Comparison of ENCODE assay signal across 14 cellular contexts in genomic region chr21:45421846-45422775, GRCh38. TPM values are rescaled to one million over a fixed set of nuclear protein-coding genes. Genes with fewer than 3 reads are reported as not detected.
A peak's percentile ranks its signal among the peaks of the same experiment; 100 is the strongest.
DNase-seq lines count a peak whose midpoint lies in the region; FAIRE-seq and TF ChIP-seq lines count a peak whose summit lies in the region.
"Had no signal": no experiment of that assay in that cellular context is flagged by ENCODE, and none has a peak within 500 bp of the region (broad histone marks: within the 10 kb centered on the region; RNA-seq: fewer than 3 reads in every experiment).

No MANE protein-coding gene starts in this region.

- peaks cover 89% of the 10 kb centered on the region for H3K79me2 ChIP-seq in astrocyte (ENCODE audit: insufficient read depth, low read length)

- H3K36me3 Mint-ChIP-seq in Calu3 (ENCODE audit: insufficient read depth, unreplicated experiment) (peaks cover 6% of the 10 kb centered on the region), astrocyte (ENCODE audit: low read depth, unreplicated experiment) (peaks cover 5% of the 10 kb centered on the region)
- H3K36me3 Mint-ChIP-seq: activated naive CD8-positive, alpha-beta T cell treated with anti-CD3 and anti-CD28 coated beads, Interleukin-2, amount 10 ng/mL, durations not matched to agents 7 days and 5 days had no signal

- H3K4me3 Mint-ChIP-seq in Calu3 (ENCODE audit: low read depth, unreplicated experiment) (peak overlapping the region; percentile 35), astrocyte (ENCODE audit: unreplicated experiment) (peak overlapping the region; percentile 55)
- H3K4me3 Mint-ChIP-seq: activated CD4-positive, alpha-beta T cell treated with anti-CD3 and anti-CD28 coated beads, Interleukin-2, amount 10 ng/mL, durations not matched to agents 7 days and 5 days; activated naive CD8-positive, alpha-beta T cell treated with anti-CD3 and anti-CD28 coated beads, Interleukin-2, amount 10 ng/mL, durations not matched to agents 7 days and 5 days had no signal

- H3K4me1 Mint-ChIP-seq in Calu3 (ENCODE audit: low read depth, unreplicated experiment) (peaks cover 15% of the 10 kb centered on the region), astrocyte (ENCODE audit: low read depth, unreplicated experiment) (peaks cover 23% of the 10 kb centered on the region)
- H3K4me1 Mint-ChIP-seq: activated CD4-positive, alpha-beta T cell treated with anti-CD3 and anti-CD28 coated beads, Interleukin-2, amount 10 ng/mL, durations not matched to agents 7 days and 5 days; activated naive CD8-positive, alpha-beta T cell treated with anti-CD3 and anti-CD28 coated beads, Interleukin-2, amount 10 ng/mL, durations not matched to agents 7 days and 5 days had no signal

- H3K27me3 ChIP-seq in astrocyte (ENCODE audit: insufficient read depth, low read length), result no peaks in the 10 kb centered on the region
- H3K27me3 ChIP-seq: tibial nerve had no signal

- H3K27ac Mint-ChIP-seq in Calu3 (ENCODE audit: unreplicated experiment) (peak overlapping the region; percentile 70), astrocyte (ENCODE audit: unreplicated experiment) (peak overlapping the region; percentile 27)
- H3K27ac Mint-ChIP-seq: activated CD4-positive, alpha-beta T cell treated with anti-CD3 and anti-CD28 coated beads, Interleukin-2, amount 10 ng/mL, durations not matched to agents 7 days and 5 days; activated naive CD8-positive, alpha-beta T cell treated with anti-CD3 and anti-CD28 coated beads, Interleukin-2, amount 10 ng/mL, durations not matched to agents 7 days and 5 days had no signal

- intact Hi-C loops in Calu3 (cut with micrococcal nuclease; ENCODE audit: unreplicated experiment) (no loop called here), posterior vena cava (cut with DNase I) (no loop called here)

- CTCF ChIA-PET in Calu3 (lab: Charles Lee), result interaction anchor here (1.0 to 1.1 kb wide), 2 partner anchors 16 to 130 kb away, joined by 3 to 4 read pairs; no protein-coding TSS in a partner anchor

- H4K20me1 ChIP-seq in astrocyte (ENCODE audit: insufficient read depth, low read length), result peaks cover 74% of the 10 kb centered on the region

- no peak overlapping the region for H3K27ac ChIP-seq in astrocyte (ENCODE audit: low read depth, low read length)
- H3K27ac ChIP-seq: epithelial cell of prostate had no signal

- H3K27me3 Mint-ChIP-seq in Calu3 (ENCODE audit: unreplicated experiment) (no peaks in the 10 kb centered on the region), astrocyte (ENCODE audit: low read depth, unreplicated experiment) (no peaks in the 10 kb centered on the region)
- H3K27me3 Mint-ChIP-seq: activated CD4-positive, alpha-beta T cell treated with anti-CD3 and anti-CD28 coated beads, Interleukin-2, amount 10 ng/mL, durations not matched to agents 7 days and 5 days; activated naive CD8-positive, alpha-beta T cell treated with anti-CD3 and anti-CD28 coated beads, Interleukin-2, amount 10 ng/mL, durations not matched to agents 7 days and 5 days had no signal

- no peak overlapping the region for H3K4me2 ChIP-seq in astrocyte (ENCODE audit: low read length)

- H3K36me3 ChIP-seq in astrocyte (ENCODE audit: insufficient read depth, low read length), result no peaks in the 10 kb centered on the region
- H3K36me3 ChIP-seq: tibial nerve had no signal

- H3K9me3 ChIP-seq in astrocyte (ENCODE audit: insufficient read depth, low read depth, low read length), result no peaks in the 10 kb centered on the region
- H3K9me3 ChIP-seq: tibial nerve had no signal

- no peak for DNase-seq in Calu3
- DNase-seq in astrocyte (ENCODE audit: low read depth), result no peak
- DNase-seq in islet precursor cell, result peak; percentile 49
- peak; percentile 78 for DNase-seq in posterior vena cava (ENCODE audit: low spot score)
- no peak for DNase-seq in EL
- DNase-seq in stimulated activated CD4-positive, alpha-beta T cell treated with anti-CD3 and anti-CD28 coated beads, Interleukin-4, amount 100 ng/mL, for 1 hour, result no peak
- no peak for DNase-seq in SIG-M5 (lab: John Stamatoyannopoulos, UW)
- DNase-seq in OCI-M2 (lab: John Stamatoyannopoulos, UW; ENCODE audit: unreplicated experiment), result no peak
- DNase-seq: activated CD4-positive, alpha-beta T cell treated with anti-CD3 and anti-CD28 coated beads, Interleukin-2, amount 10 ng/mL, durations not matched to agents 7 days and 5 days; activated naive CD8-positive, alpha-beta T cell treated with anti-CD3 and anti-CD28 coated beads, Interleukin-2, amount 10 ng/mL, durations not matched to agents 7 days and 5 days; activated T-cell treated with anti-CD3 and anti-CD28 coated beads, Interleukin-2, amount 50 U/mL, for 48 hours; NCI-H774 had no signal

- TF ChIP-seq CTCF in Calu3 (IDR thresholded peaks at IDR 0.05; ENCODE audit: unreplicated experiment) (no peak), astrocyte (IDR thresholded peaks at IDR 0.05; ENCODE audit: insufficient read depth, low read depth, low read length) (no peak)

- BruUV-seq in Calu3 (replicated peaks; lab: Mats Ljungman, UMichigan), result no TSS peak

- no peak overlapping the region for H3K9ac ChIP-seq in astrocyte (ENCODE audit: low read length)

- H3K4me1 ChIP-seq in astrocyte (ENCODE audit: insufficient read depth, low read length), result peaks cover 16% of the 10 kb centered on the region

- FAIRE-seq in astrocyte (lab: Jason Lieb, UNC), result no peak

- H3K4me3 ChIP-seq in astrocyte (ENCODE audit: insufficient read depth, low read depth, low read length), result no peak overlapping the region
- H3K4me3 ChIP-seq: tibial nerve had no signal

- H2AFZ ChIP-seq in astrocyte (ENCODE audit: low read depth, low read length), result no peak overlapping the region

- H3K9me3 Mint-ChIP-seq in Calu3 (ENCODE audit: low read depth, unreplicated experiment), result no peaks in the 10 kb centered on the region
- H3K9me3 Mint-ChIP-seq in astrocyte (ENCODE audit: unreplicated experiment), result no peaks in the 10 kb centered on the region
- H3K9me3 Mint-ChIP-seq: activated CD4-positive, alpha-beta T cell treated with anti-CD3 and anti-CD28 coated beads, Interleukin-2, amount 10 ng/mL, durations not matched to agents 7 days and 5 days; activated naive CD8-positive, alpha-beta T cell treated with anti-CD3 and anti-CD28 coated beads, Interleukin-2, amount 10 ng/mL, durations not matched to agents 7 days and 5 days had no signal

RNA-seq across cellular contexts. Expression of gene COL18A1, which starts 17.1 kb away (rescaled TPM):
- 54.5 and 82.9 TPM in 2 replicates for total RNA-seq in Calu3 (2022)
- 616 and 692 TPM in 2 replicates for total RNA-seq in astrocyte
- total RNA-seq in posterior vena cava, result 100 to 1,000 TPM; 117 to 133 TPM

Comparison
In these comparisons a context has a peak if more than half of its experiments do, and no peak if none do; other contexts are left out.
1. DNase-seq: peak in islet precursor cell (single experiment) and posterior vena cava (single experiment); none in Calu3 (single experiment), astrocyte (single experiment), EL (single experiment), stimulated activated CD4-positive, alpha-beta T cell treated with anti-CD3 and anti-CD28 coated beads, Interleukin-4, amount 100 ng/mL, for 1 hour (single experiment), SIG-M5 (single experiment) and OCI-M2 (single experiment).